Comparison of ENCODE assay signal across 8 cellular contexts in the genomic region with DNA sequence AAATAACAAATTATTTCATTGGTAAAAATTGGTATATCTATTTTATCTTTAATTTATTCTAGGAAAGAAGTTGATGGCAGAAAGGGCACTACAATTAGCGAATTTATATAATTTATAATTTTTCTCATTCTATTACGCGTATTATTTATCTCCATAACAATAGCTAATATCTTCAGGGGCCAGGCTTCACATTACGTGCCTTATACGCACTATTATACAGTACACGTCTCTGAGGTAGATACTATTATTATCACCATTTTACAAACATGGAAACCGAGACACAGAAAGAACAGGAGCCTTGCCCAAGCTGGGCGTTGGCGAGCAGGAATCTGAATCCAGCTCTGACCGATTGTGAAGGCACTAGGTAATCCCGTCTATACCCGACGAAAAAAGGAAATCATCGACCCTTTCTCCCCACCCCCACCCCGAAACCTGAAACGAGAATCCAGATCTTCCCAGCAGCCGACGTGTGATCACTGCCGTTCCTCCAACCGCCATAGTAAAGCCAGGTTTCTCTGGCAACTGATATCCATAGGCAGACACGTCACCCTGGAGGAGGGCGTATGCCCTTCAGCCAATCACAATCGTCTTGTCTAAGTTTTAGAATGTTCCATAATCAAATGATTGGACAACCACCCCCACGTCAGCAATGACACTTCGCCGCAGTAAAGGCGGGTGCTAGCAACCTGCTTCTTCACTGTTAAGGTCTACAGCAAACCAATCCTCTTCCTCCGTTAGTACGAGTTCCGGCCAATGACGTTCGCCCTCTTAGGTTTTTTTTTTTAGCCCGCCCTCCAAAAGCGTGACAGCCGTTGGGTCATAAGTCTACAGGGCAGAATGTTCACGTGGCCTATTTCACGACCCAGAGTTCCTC. TPM values are rescaled to one million over a fixed set of nuclear protein-coding genes. Genes with fewer than 3 reads are reported as not detected.
DNase-seq lines count a peak whose midpoint lies in the region; ATAC-seq lines count a peak whose summit lies in the region.

A gene with protein sequence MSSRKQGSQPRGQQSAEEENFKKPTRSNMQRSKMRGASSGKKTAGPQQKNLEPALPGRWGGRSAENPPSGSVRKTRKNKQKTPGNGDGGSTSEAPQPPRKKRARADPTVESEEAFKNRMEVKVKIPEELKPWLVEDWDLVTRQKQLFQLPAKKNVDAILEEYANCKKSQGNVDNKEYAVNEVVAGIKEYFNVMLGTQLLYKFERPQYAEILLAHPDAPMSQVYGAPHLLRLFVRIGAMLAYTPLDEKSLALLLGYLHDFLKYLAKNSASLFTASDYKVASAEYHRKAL (minus strand): TSS at position 501 of the 874 bp plus-strand sequence. CDS start 9,672 bp downstream, outside the sequence.

- peak within 1 kb of the TSS; percentile 96 for H4K91ac ChIP-seq in mesenchymal stem cell (ENCODE audit: low read length)

- peak within 1 kb of the TSS; percentile 96 for H2BK15ac ChIP-seq in mesenchymal stem cell (ENCODE audit: low read depth, poor library complexity, severe bottlenecking)

- H3K9ac ChIP-seq in endocrine pancreas (ENCODE audit: control insufficient read depth, insufficient read depth, low read length) (peak within 1 kb of the TSS; percentile 84), mesenchymal stem cell (ENCODE audit: low read length) (peak within 1 kb of the TSS; percentile 98)

- peak within 1 kb of the TSS; percentile 66 for H2BK5ac ChIP-seq in mesenchymal stem cell (ENCODE audit: low read depth, low read length, poor library complexity, severe bottlenecking)

- ATAC-seq in GM21360 (IDR thresholded peaks at IDR 0.05; ENCODE audit: unreplicated experiment) = peak; percentile 89

- DNase-seq in COLO829 (ENCODE audit: low spot score) (peak; percentile 84), HT1080 (ENCODE audit: low read depth) (peak; percentile 99), NOMO-1 treated with DMSO at 0.1 percent for 48 hours (lab: John Stamatoyannopoulos, UW; ENCODE audit: unreplicated experiment) (peak; percentile 95), mesenchymal stem cell (peak; percentile 99)
- peak; percentile 65 to 86 for DNase-seq in activated CD8-positive, alpha-beta memory T cell treated with anti-CD3 and anti-CD28 coated beads for 4 hours (ENCODE audit: low read depth in 2 of 2)
- DNase-seq in stimulated activated CD8-positive, alpha-beta memory T cell treated with anti-CD3 and anti-CD28 coated beads, Interleukin-15, amount 100 ng/mL, for 24 hours (ENCODE audit: low read depth) = peak; percentile 29

- H3K27ac ChIP-seq in mesenchymal stem cell (ENCODE audit: low read length, poor library complexity, severe bottlenecking) = peak within 1 kb of the TSS; percentile 100

- H2AK5ac ChIP-seq in mesenchymal stem cell (ENCODE audit: low read length, severe bottlenecking) = peak within 1 kb of the TSS; percentile 88

- peak within 1 kb of the TSS in 1 of 2 experiments; percentile 98 for H3K14ac ChIP-seq in mesenchymal stem cell (ENCODE audit: low read length in 2 of 2)

- H3K4me1 ChIP-seq in endocrine pancreas (ENCODE audit: control insufficient read depth, insufficient read depth, low read length) (peaks cover 21% of the 10 kb centered on the region), mesenchymal stem cell (ENCODE audit: control insufficient read depth, insufficient read depth, low read depth, low read length) (no peaks in the 10 kb centered on the region)

- peak within 1 kb of the TSS; percentile 77 for H2AFZ ChIP-seq in mesenchymal stem cell (ENCODE audit: low read depth, low read length)

- H3K4me3 ChIP-seq in endocrine pancreas (ENCODE audit: control insufficient read depth, insufficient read depth, low read length) (peak within 1 kb of the TSS; percentile 94), mesenchymal stem cell (ENCODE audit: insufficient read depth in 1 of 2, low read depth in 1 of 2, low read length in 2 of 2) (peak within 1 kb of the TSS; percentile 66 to 84)

- peak within 1 kb of the TSS; percentile 54 for H3K4me2 ChIP-seq in mesenchymal stem cell (ENCODE audit: low read length, poor library complexity, severe bottlenecking)

- peak within 1 kb of the TSS; percentile 93 for H4K8ac ChIP-seq in mesenchymal stem cell (ENCODE audit: low read length)

- H3K27me3 ChIP-seq in endocrine pancreas (ENCODE audit: control insufficient read depth, insufficient read depth, low read length) = no peaks in the 10 kb centered on the region
- H3K27me3 ChIP-seq in mesenchymal stem cell (ENCODE audit: control insufficient read depth in 1 of 2, insufficient read depth in 1 of 2, low read length in 2 of 2) = no peaks in the 10 kb centered on the region

- peak within 1 kb of the TSS in 1 of 2 experiments; percentile 80 for H3K4ac ChIP-seq in mesenchymal stem cell (ENCODE audit: low read depth in 1 of 2, low read length in 2 of 2)

- no peak within 1 kb of the TSS for H2BK12ac ChIP-seq in mesenchymal stem cell (ENCODE audit: low read length in 2 of 2)

- peak within 1 kb of the TSS; percentile 98 for H3K18ac ChIP-seq in mesenchymal stem cell (ENCODE audit: low read depth in 1 of 2, low read length in 2 of 2)

- H2BK120ac ChIP-seq in mesenchymal stem cell (ENCODE audit: low read depth, low read length) = peak within 1 kb of the TSS; percentile 49

- H3K36me3 ChIP-seq in endocrine pancreas (ENCODE audit: control insufficient read depth, insufficient read depth, low read length) (peaks cover 5% of the 10 kb centered on the region), mesenchymal stem cell (ENCODE audit: control insufficient read depth in 1 of 2, insufficient read depth in 2 of 2, low read depth in 1 of 2, low read length in 2 of 2) (peaks cover 0 to 33% of the 10 kb centered on the region in 2 experiments)

- H3K79me1 ChIP-seq in mesenchymal stem cell (replicated peaks; ENCODE audit: low read length, poor library complexity, severe bottlenecking) = no peaks in the 10 kb centered on the region

- 1% methylated on average over 35 of the region's 37 CpGs for WGBS in mesenchymal stem cell

- peak within 1 kb of the TSS in 1 of 2 experiments; percentile 69 for H3K23ac ChIP-seq in mesenchymal stem cell (ENCODE audit: low read length in 2 of 2)

- no peaks in the 10 kb centered on the region for H3K9me3 ChIP-seq in endocrine pancreas (ENCODE audit: control insufficient read depth, low read length)
- H3K9me3 ChIP-seq in mesenchymal stem cell (ENCODE audit: control insufficient read depth, low read length) = no peaks in the 10 kb centered on the region

RNA-seq across cellular contexts. Expression of the gene that starts here (rescaled TPM):
- total RNA-seq in HT1080 (2014; rRNA removed; shearing (Covaris generic)) = 397 and 471 TPM in 2 replicates
- 455 and 600 TPM in 2 replicates for polyA plus RNA-seq in HT1080 (2015; cell fraction: cytosol; rRNA removed)
- polyA plus RNA-seq in HT1080 (2015; cell fraction: nucleus; rRNA removed) = 722 and 851 TPM in 2 replicates
- polyA plus RNA-seq in mesenchymal stem cell (2013, experiment 1 of 2) = 395 TPM
- 407 TPM for polyA plus RNA-seq in mesenchymal stem cell (2013, experiment 2 of 2)

Comparison
In these comparisons a context has a peak if more than half of its experiments do, and no peak if none do; other contexts are left out.
1. Peak in every context shown above with its lines: DNase-seq, ATAC-seq, H3K4me3 ChIP-seq and H3K27ac ChIP-seq.
2. DNase-seq: peak in every context shown above with its lines; median percentile 99 in HT1080; 99 in mesenchymal stem cell; 95 in NOMO-1 treated with DMSO at 0.1 percent for 48 hours; 84 in COLO829; 76 in activated CD8-positive, alpha-beta memory T cell treated with anti-CD3 and anti-CD28 coated beads for 4 hours; 29 in stimulated activated CD8-positive, alpha-beta memory T cell treated with anti-CD3 and anti-CD28 coated beads, Interleukin-15, amount 100 ng/mL, for 24 hours.